6 cellular contexts compared by ENCODE assay signal in genomic region chr9:113454914-113455761, GRCh38. TPM values are rescaled to one million over a fixed set of nuclear protein-coding genes. Genes with fewer than 3 reads are reported as not detected.
DNase-seq lines count a peak whose midpoint lies in the region; ATAC-seq and TF ChIP-seq lines count a peak whose summit lies in the region.

No MANE protein-coding gene starts in this region.

- peak overlapping the region; percentile 77 to 90 for H3K27ac ChIP-seq in left lung

- H3K4me3 ChIP-seq in GM06990 (replicated peaks; ENCODE audit: low read depth, low read length) (no peak overlapping the region), left lung (no peak overlapping the region)

- POLR2A ChIA-PET in GM10248 (lab: Yijun Ruan, JAX) = no interaction called here

- DNase-seq in GM06990 (ENCODE audit: extremely low read depth, insufficient read length) = peak; percentile 20
- DNase-seq in left lung = peak in 1 of 2 donors; percentile 71
- DNase-seq in NK-92 treated with Interleukin-12 subunit alpha and Interleukin-12 subunit beta, amount 100 ng/mL, for 24 hours (lab: John Stamatoyannopoulos, UW) = no peak
- no peak for DNase-seq in activated CD4-positive, CD25-positive, alpha-beta regulatory T cell treated with anti-CD3 and anti-CD28 coated beads, Interleukin-2, amount 50 U/mL, for 72 hours
- DNase-seq in GM10248 (ENCODE audit: extremely low spot score) = no peak

- H3K4me1 ChIP-seq in left lung = peaks cover 13 to 18% of the 10 kb centered on the region in 2 donors

- no peak for TF ChIP-seq CTCF in GM06990 (IDR thresholded peaks at IDR 0.05; ENCODE audit: insufficient read depth, low read length, poor library complexity, severe bottlenecking)
- TF ChIP-seq CTCF in left lung (IDR thresholded peaks at IDR 0.05) = no peak
- no peak for TF ChIP-seq CTCF in GM10248 (IDR thresholded peaks at IDR 0.05; ENCODE audit: control extremely low read depth, extremely low read depth, low read depth, missing control alignments)

- H3K36me3 ChIP-seq in GM06990 (ENCODE audit: control insufficient read depth, insufficient read depth, low read length) (no peaks in the 10 kb centered on the region), left lung (no peaks in the 10 kb centered on the region)

- intact Hi-C loops in left lung (cut with DNase I) = no loop called here

- CTCF ChIA-PET in GM10248 (lab: Yijun Ruan, JAX) = interaction anchor here (0.9 to 4.8 kb wide), 10 partner anchors 9 to 201 kb away, joined by 3 to 61 read pairs (median 4); no protein-coding TSS in a partner anchor

- H3K27me3 ChIP-seq in GM06990 (replicated peaks; ENCODE audit: control insufficient read depth, insufficient read depth, low read length) (no peaks in the 10 kb centered on the region), left lung (no peaks in the 10 kb centered on the region)

- ATAC-seq in SK-N-SH treated with all-trans-retinoic acid at 6 μM for 48 hours (peak; percentile 96), left lung (peak; percentile 94)

- no peaks in the 10 kb centered on the region for H3K9me3 ChIP-seq in left lung

TF ChIP-seq in SK-N-SH treated with all-trans-retinoic acid at 6 μM for 48 hours, 23 proteins besides CTCF, POLR2A, EP300 and RAD21:
- TF ChIP-seq ISL1 (CRISPR knock-in tag; IDR thresholded peaks at IDR 0.05) = peak; percentile 85
- no peak for TF ChIP-seq RARB (CRISPR knock-in tag; IDR thresholded peaks at IDR 0.05)
- peak; percentile 16 for TF ChIP-seq CSDC2 (CRISPR knock-in tag; IDR thresholded peaks at IDR 0.05)
- peak; percentile 54; the same call in 1 of the 2 replicates for TF ChIP-seq TCF4 (CRISPR knock-in tag; IDR thresholded peaks at IDR 0.05; ENCODE audit: borderline replicate concordance)
- TF ChIP-seq GLIS3 (CRISPR knock-in tag; IDR thresholded peaks at IDR 0.05) = 0 out of 2 replicates have a peak, but pooled peaks have one; percentile 45
- TF ChIP-seq SNAI2 (CRISPR knock-in tag; IDR thresholded peaks at IDR 0.05) = no peak; the same call in 1 of the 2 replicates

RNA-seq across cellular contexts. Expression of gene RGS3, which starts 8.4 kb away (rescaled TPM):
- total RNA-seq in left lung = 10 to 100 TPM; 77.8 to 96.9 TPM

RNA-seq across cellular contexts. Expression of gene C9orf43, which starts 44.6 kb away (rescaled TPM):
- under 1 TPM; 0.47 to 0.73 TPM for total RNA-seq in left lung

RNA-seq across cellular contexts. Expression of gene POLE3, which starts 44.7 kb away (rescaled TPM):
- total RNA-seq in left lung = 10 to 100 TPM; 24.1 to 43.3 TPM

RNA-seq across cellular contexts. Expression of gene ALAD, which starts 54.1 kb away (rescaled TPM):
- total RNA-seq in left lung = 10 to 100 TPM; 36.8 to 48.7 TPM
